In genomic region chr22:41301085-41302015, GRCh38 we compare ENCODE assay signal across 1 cellular context.
TF ChIP-seq lines count a peak whose summit lies in the region.

Gene ZC3H7B, plus strand, starts transcription at chr22:41301525. Its CDS starts 19,136 bp downstream, at chr22:41320661.

TF ChIP-seq in HepG2, 621 proteins besides CTCF, POLR2A, EP300 and RAD21 (continued from another document and continues in another):
- TF ChIP-seq, protein P1, sequence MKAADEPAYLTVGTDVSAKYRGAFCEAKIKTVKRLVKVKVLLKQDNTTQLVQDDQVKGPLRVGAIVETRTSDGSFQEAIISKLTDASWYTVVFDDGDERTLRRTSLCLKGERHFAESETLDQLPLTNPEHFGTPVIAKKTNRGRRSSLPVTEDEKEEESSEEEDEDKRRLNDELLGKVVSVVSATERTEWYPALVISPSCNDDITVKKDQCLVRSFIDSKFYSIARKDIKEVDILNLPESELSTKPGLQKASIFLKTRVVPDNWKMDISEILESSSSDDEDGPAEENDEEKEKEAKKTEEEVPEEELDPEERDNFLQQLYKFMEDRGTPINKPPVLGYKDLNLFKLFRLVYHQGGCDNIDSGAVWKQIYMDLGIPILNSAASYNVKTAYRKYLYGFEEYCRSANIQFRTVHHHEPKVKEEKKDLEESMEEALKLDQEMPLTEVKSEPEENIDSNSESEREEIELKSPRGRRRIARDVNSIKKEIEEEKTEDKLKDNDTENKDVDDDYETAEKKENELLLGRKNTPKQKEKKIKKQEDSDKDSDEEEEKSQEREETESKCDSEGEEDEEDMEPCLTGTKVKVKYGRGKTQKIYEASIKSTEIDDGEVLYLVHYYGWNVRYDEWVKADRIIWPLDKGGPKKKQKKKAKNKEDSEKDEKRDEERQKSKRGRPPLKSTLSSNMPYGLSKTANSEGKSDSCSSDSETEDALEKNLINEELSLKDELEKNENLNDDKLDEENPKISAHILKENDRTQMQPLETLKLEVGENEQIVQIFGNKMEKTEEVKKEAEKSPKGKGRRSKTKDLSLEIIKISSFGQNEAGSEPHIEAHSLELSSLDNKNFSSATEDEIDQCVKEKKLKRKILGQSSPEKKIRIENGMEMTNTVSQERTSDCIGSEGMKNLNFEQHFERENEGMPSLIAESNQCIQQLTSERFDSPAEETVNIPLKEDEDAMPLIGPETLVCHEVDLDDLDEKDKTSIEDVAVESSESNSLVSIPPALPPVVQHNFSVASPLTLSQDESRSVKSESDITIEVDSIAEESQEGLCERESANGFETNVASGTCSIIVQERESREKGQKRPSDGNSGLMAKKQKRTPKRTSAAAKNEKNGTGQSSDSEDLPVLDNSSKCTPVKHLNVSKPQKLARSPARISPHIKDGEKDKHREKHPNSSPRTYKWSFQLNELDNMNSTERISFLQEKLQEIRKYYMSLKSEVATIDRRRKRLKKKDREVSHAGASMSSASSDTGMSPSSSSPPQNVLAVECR (CRISPR knock-in tag; IDR thresholded peaks at IDR 0.05; ENCODE audit: borderline replicate concordance), result peak; percentile 72; the same call in 1 of the 2 replicates
- TF ChIP-seq ZBTB26 (CRISPR knock-in tag; IDR thresholded peaks at IDR 0.05; ENCODE audit: borderline replicate concordance) (no peak), SRSF9 (IDR thresholded peaks at IDR 0.05; ENCODE audit: borderline replicate concordance, insufficient read depth, low read depth, low read length, poor library complexity, severe bottlenecking) (no peak), ATF4 (CRISPR knock-in tag; IDR thresholded peaks at IDR 0.05) (no peak), SMAD3 (CRISPR knock-in tag; IDR thresholded peaks at IDR 0.05) (no peak), IRF2 (CRISPR knock-in tag; IDR thresholded peaks at IDR 0.05) (peak; percentile 96), ZNF710 (CRISPR knock-in tag; IDR thresholded peaks at IDR 0.05; ENCODE audit: borderline replicate concordance) (no peak), ZNF160 (CRISPR knock-in tag; IDR thresholded peaks at IDR 0.05) (no peak), TOE1 (CRISPR knock-in tag; IDR thresholded peaks at IDR 0.05) (no peak), PPARG (CRISPR knock-in tag; conservative IDR thresholded peaks at IDR 0.05) (peak; percentile 54; the same call in 1 of the 2 replicates), NKX3-1 (CRISPR knock-in tag; IDR thresholded peaks at IDR 0.05) (peak; percentile 67; the same call in 1 of the 2 replicates), KDM2A (CRISPR knock-in tag; IDR thresholded peaks at IDR 0.05; ENCODE audit: borderline replicate concordance, low read depth) (peak; percentile 87; the same call in 1 of the 2 replicates), ZNF574 (CRISPR knock-in tag; IDR thresholded peaks at IDR 0.05) (peak; percentile 78), MXI1 (IDR thresholded peaks at IDR 0.05; ENCODE audit: borderline replicate concordance, low read depth, low read length) (peak; percentile 88), ZNF597 (CRISPR knock-in tag; IDR thresholded peaks at IDR 0.05) (no peak), KDM5B (CRISPR knock-in tag; IDR thresholded peaks at IDR 0.05; ENCODE audit: borderline replicate concordance) (0 out of 2 replicates have a peak, but pooled peaks have one; percentile 27), POLR2AphosphoS2 (IDR thresholded peaks at IDR 0.05; ENCODE audit: low read depth, low read length) (no peak), SRY (CRISPR knock-in tag; IDR thresholded peaks at IDR 0.05) (0 out of 2 replicates have a peak, but pooled peaks have one; percentile 28), NONO (IDR thresholded peaks at IDR 0.05) (no peak), NONO (CRISPR knock-in tag; conservative IDR thresholded peaks at IDR 0.05) (no peak; the same call in 1 of the 2 replicates), CEBPZ (IDR thresholded peaks at IDR 0.05; ENCODE audit: low read length) (no peak), ZNF75D (CRISPR knock-in tag; IDR thresholded peaks at IDR 0.05; ENCODE audit: borderline replicate concordance) (no peak), ELF3 (CRISPR knock-in tag; IDR thresholded peaks at IDR 0.05) (peak; percentile 69), TARDBP (CRISPR knock-in tag; IDR thresholded peaks at IDR 0.05) (no peak), ZNF775 (CRISPR knock-in tag; IDR thresholded peaks at IDR 0.05; ENCODE audit: borderline replicate concordance) (no peak), KLF12 (CRISPR knock-in tag; IDR thresholded peaks at IDR 0.05; ENCODE audit: borderline replicate concordance) (no peak; the same call in 1 of the 2 replicates), THRA (CRISPR knock-in tag; IDR thresholded peaks at IDR 0.05; ENCODE audit: borderline replicate concordance) (peak; percentile 50; the same call in 1 of the 2 replicates), ZBTB25 (CRISPR knock-in tag; IDR thresholded peaks at IDR 0.05) (peak; percentile 59; the same call in 1 of the 2 replicates), ZNF616 (CRISPR knock-in tag; IDR thresholded peaks at IDR 0.05; ENCODE audit: low read depth) (no peak), ZSCAN29 (CRISPR knock-in tag; conservative IDR thresholded peaks at IDR 0.05) (no peak), ARID2 (CRISPR knock-in tag; IDR thresholded peaks at IDR 0.05; ENCODE audit: borderline replicate concordance) (no peak), FOXO1 (CRISPR knock-in tag; IDR thresholded peaks at IDR 0.05) (0 out of 2 replicates have a peak, but pooled peaks have one; percentile 17), MBNL3 (CRISPR knock-in tag; conservative IDR thresholded peaks at IDR 0.05) (no peak), ZSCAN9 (CRISPR knock-in tag; IDR thresholded peaks at IDR 0.05; ENCODE audit: borderline replicate concordance) (no peak; the same call in 1 of the 2 replicates), ZNF124 (CRISPR knock-in tag; IDR thresholded peaks at IDR 0.05) (0 out of 2 replicates have a peak, but pooled peaks have one; percentile 59), ZNF383 (CRISPR knock-in tag; IDR thresholded peaks at IDR 0.05; ENCODE audit: borderline replicate concordance) (no peak), ZNF143 (CRISPR knock-in tag; IDR thresholded peaks at IDR 0.05) (peak; percentile 54; the same call in 1 of the 2 replicates), PHF8 (CRISPR knock-in tag; IDR thresholded peaks at IDR 0.05) (peak; percentile 63), CBX1 (IDR thresholded peaks at IDR 0.05; ENCODE audit: low read depth) (no peak), HOXA9 (CRISPR knock-in tag; IDR thresholded peaks at IDR 0.05; ENCODE audit: borderline replicate concordance) (no peak)
- TF ChIP-seq, protein P2, sequence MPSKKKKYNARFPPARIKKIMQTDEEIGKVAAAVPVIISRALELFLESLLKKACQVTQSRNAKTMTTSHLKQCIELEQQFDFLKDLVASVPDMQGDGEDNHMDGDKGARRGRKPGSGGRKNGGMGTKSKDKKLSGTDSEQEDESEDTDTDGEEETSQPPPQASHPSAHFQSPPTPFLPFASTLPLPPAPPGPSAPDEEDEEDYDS (CRISPR knock-in tag; IDR thresholded peaks at IDR 0.05), result 0 out of 2 replicates have a peak, but pooled peaks have one; percentile 29
- TF ChIP-seq, protein P3, sequence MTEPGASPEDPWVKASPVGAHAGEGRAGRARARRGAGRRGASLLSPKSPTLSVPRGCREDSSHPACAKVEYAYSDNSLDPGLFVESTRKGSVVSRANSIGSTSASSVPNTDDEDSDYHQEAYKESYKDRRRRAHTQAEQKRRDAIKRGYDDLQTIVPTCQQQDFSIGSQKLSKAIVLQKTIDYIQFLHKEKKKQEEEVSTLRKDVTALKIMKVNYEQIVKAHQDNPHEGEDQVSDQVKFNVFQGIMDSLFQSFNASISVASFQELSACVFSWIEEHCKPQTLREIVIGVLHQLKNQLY (CRISPR knock-in tag; IDR thresholded peaks at IDR 0.05), result no peak
